In genomic region chr15:88193415-88193814, GRCh38 we compare ENCODE assay signal across 1 cellular context.
TF ChIP-seq lines count a peak whose summit lies in the region.

No MANE protein-coding gene starts in this region.

TF ChIP-seq in HepG2, 621 proteins besides CTCF, POLR2A, EP300 and RAD21 (continued from another document):
- TF ChIP-seq ZNF503 (CRISPR knock-in tag; IDR thresholded peaks at IDR 0.05) (no peak), PRDM15 (CRISPR knock-in tag; IDR thresholded peaks at IDR 0.05) (no peak), DRAP1 (CRISPR knock-in tag; IDR thresholded peaks at IDR 0.05) (no peak), ZNF550 (CRISPR knock-in tag; IDR thresholded peaks at IDR 0.05; ENCODE audit: borderline replicate concordance) (no peak), TFDP2 (CRISPR knock-in tag; IDR thresholded peaks at IDR 0.05) (no peak), ZC3H4 (CRISPR knock-in tag; IDR thresholded peaks at IDR 0.05; ENCODE audit: borderline replicate concordance) (no peak)
TF ChIP-seq in HepG2: peak in this region for 0.
